ENCODE assay signal across 27 cellular contexts in genomic region chr3:96017556-96017955, GRCh38.
"Had no signal": no experiment of that assay in that cellular context is flagged by ENCODE, and none has a peak within 500 bp of the region (broad histone marks: within the 10 kb centered on the region; RNA-seq: fewer than 3 reads in every experiment).

No MANE protein-coding gene starts in this region.

- H3K36me3 Mint-ChIP-seq: memory B cell; naive B cell; natural killer cell treated with Interleukin-12 subunit alpha and Interleukin-12 subunit beta and Interleukin-15 and Interleukin-18, amount 100 ng/mL, for 72 hours; stimulated activated memory B cell treated with anti-CD40 and anti-IgM and Interleukin-4, amounts not matched to agents 10 μg/mL and 1 μg/mL and 100 μg/mL, for 72 hours had no signal

- H3K36me3 ChIP-seq: gastroesophageal sphincter, heart right ventricle, lower lobe of right lung, prostate gland, sigmoid colon, suprapubic skin, thyroid gland had no signal

- DNase-seq: dorsolateral prefrontal cortex; effector CD4-positive, alpha-beta T cell; foreskin fibroblast; glutamatergic neuron; heart right ventricle; islet precursor cell; kidney glomerular epithelial cell; left ventricle myocardium superior; lower lobe of right lung; mucosa of descending colon; naive B cell; right cardiac atrium; sigmoid colon; stimulated activated CD4-positive, alpha-beta T cell treated with anti-CD3 and anti-CD28 coated beads, Interleukin-2, amount 100 ng/mL, for 24 hours; stimulated activated CD4-positive, alpha-beta T cell treated with anti-CD3 and anti-CD28 coated beads, Interleukin-4, amount 100 ng/mL, for 24 hours; stimulated activated naive CD8-positive, alpha-beta T cell treated with anti-CD3 and anti-CD28 coated beads, Interleukin-15, Interleukin-2, amounts not matched to agents 100 U/mL and 50 U/mL, for 24 hours; thyroid gland; trophoblast cell had no signal

- H3K27me3 ChIP-seq: dorsolateral prefrontal cortex, gastroesophageal sphincter, heart right ventricle, sigmoid colon, suprapubic skin, thyroid gland had no signal

- H3K4me3 ChIP-seq: gastroesophageal sphincter, heart right ventricle, lower lobe of right lung, mucosa of descending colon, prostate gland, sigmoid colon, suprapubic skin, thyroid gland had no signal

- ATAC-seq: esophagus mucosa; gastroesophageal sphincter; heart right ventricle; left ventricle myocardium superior; lower lobe of right lung; mucosa of descending colon; natural killer cell treated with Interleukin-12 subunit alpha and Interleukin-12 subunit beta and Interleukin-15 and Interleukin-18, amount 100 ng/mL, for 72 hours; right cardiac atrium; stimulated activated memory B cell treated with anti-CD40 and anti-IgM and Interleukin-4, amounts not matched to agents 10 μg/mL and 1 μg/mL and 100 μg/mL, for 72 hours; stimulated activated naive CD8-positive, alpha-beta T cell treated with anti-CD3 and anti-CD28 coated beads, Interleukin-15, Interleukin-2, amounts not matched to agents 100 U/mL and 50 U/mL, for 24 hours had no signal

- H3K4me1 Mint-ChIP-seq: memory B cell; naive B cell; stimulated activated memory B cell treated with anti-CD40 and anti-IgM and Interleukin-4, amounts not matched to agents 10 μg/mL and 1 μg/mL and 100 μg/mL, for 72 hours had no signal

- H3K27ac ChIP-seq: gastroesophageal sphincter, heart right ventricle, lower lobe of right lung, parathyroid adenoma, prostate gland, sigmoid colon, suprapubic skin, thyroid gland had no signal

- H3K9me3 Mint-ChIP-seq: naive B cell; natural killer cell treated with Interleukin-12 subunit alpha and Interleukin-12 subunit beta and Interleukin-15 and Interleukin-18, amount 100 ng/mL, for 72 hours; neural crest cell; stimulated activated memory B cell treated with anti-CD40 and anti-IgM and Interleukin-4, amounts not matched to agents 10 μg/mL and 1 μg/mL and 100 μg/mL, for 72 hours had no signal

- H3K27me3 Mint-ChIP-seq: memory B cell; naive B cell; natural killer cell treated with Interleukin-12 subunit alpha and Interleukin-12 subunit beta and Interleukin-15 and Interleukin-18, amount 100 ng/mL, for 72 hours; stimulated activated memory B cell treated with anti-CD40 and anti-IgM and Interleukin-4, amounts not matched to agents 10 μg/mL and 1 μg/mL and 100 μg/mL, for 72 hours had no signal

- H3K4me1 ChIP-seq: gastroesophageal sphincter, heart right ventricle, lower lobe of right lung, parathyroid adenoma, prostate gland, sigmoid colon, suprapubic skin, thyroid gland had no signal

- H3K27ac Mint-ChIP-seq: memory B cell; naive B cell; natural killer cell treated with Interleukin-12 subunit alpha and Interleukin-12 subunit beta and Interleukin-15 and Interleukin-18, amount 100 ng/mL, for 72 hours; stimulated activated memory B cell treated with anti-CD40 and anti-IgM and Interleukin-4, amounts not matched to agents 10 μg/mL and 1 μg/mL and 100 μg/mL, for 72 hours had no signal

- H3K4me3 Mint-ChIP-seq: memory B cell; naive B cell; natural killer cell treated with Interleukin-12 subunit alpha and Interleukin-12 subunit beta and Interleukin-15 and Interleukin-18, amount 100 ng/mL, for 72 hours; neural crest cell; stimulated activated memory B cell treated with anti-CD40 and anti-IgM and Interleukin-4, amounts not matched to agents 10 μg/mL and 1 μg/mL and 100 μg/mL, for 72 hours had no signal

- H3K9me3 ChIP-seq: gastroesophageal sphincter, heart right ventricle, lower lobe of right lung, mucosa of descending colon, prostate gland, sigmoid colon, suprapubic skin, thyroid gland had no signal
